27 cellular contexts compared by ENCODE assay signal in the genomic region with DNA sequence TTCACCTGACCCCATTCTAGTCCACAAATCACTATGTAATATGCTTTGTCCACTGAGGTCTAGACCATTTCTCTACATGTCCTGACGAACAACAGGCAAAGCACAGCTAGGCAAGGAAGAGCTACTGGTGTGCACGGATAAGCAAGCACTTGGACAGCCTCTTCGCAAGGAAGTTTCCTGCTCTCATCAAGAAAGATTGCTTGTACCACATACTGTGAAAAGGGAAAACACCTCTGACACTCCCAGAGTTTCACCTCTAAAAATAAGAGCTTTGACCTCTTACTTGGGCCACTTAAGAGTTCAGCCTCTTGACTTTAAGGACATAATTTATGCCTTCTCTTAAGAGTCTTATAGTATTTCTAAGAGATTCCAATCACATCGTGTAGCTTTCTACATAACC. TPM values are rescaled to one million over a fixed set of nuclear protein-coding genes. Genes with fewer than 3 reads are reported as not detected.
"Had no signal": no experiment of that assay in that cellular context is flagged by ENCODE, and none has a peak within 500 bp of the region (broad histone marks: within the 10 kb centered on the region; RNA-seq: fewer than 3 reads in every experiment).

No MANE protein-coding gene starts in this region.

- H2AFZ ChIP-seq: neural progenitor cell, parathyroid adenoma had no signal

- H3K27ac Mint-ChIP-seq: naive B cell; natural killer cell treated with Interleukin-12 subunit alpha and Interleukin-12 subunit beta and Interleukin-15 and Interleukin-18, amount 100 ng/mL, for 72 hours; neural progenitor cell; progenitor cell of endocrine pancreas; stimulated activated naive B cell treated with anti-CD40 and anti-IgM and Interleukin-4, amounts not matched to agents 10 μg/mL and 1 μg/mL and 100 μg/mL, for 72 hours had no signal

- H3K4me2 ChIP-seq: neural progenitor cell had no signal

- H3K9me3 Mint-ChIP-seq: naive B cell; natural killer cell treated with Interleukin-12 subunit alpha and Interleukin-12 subunit beta and Interleukin-15 and Interleukin-18, amount 100 ng/mL, for 72 hours; neural progenitor cell; stimulated activated naive B cell treated with anti-CD40 and anti-IgM and Interleukin-4, amounts not matched to agents 10 μg/mL and 1 μg/mL and 100 μg/mL, for 72 hours; stimulated activated naive CD8-positive, alpha-beta T cell treated with anti-CD3 and anti-CD28 coated beads, Interleukin-15, Interleukin-2, amounts not matched to agents 100 ng/mL and 50 ng/mL, for 24 hours had no signal

- H3K4me1 ChIP-seq: neural progenitor cell, parathyroid adenoma, right lobe of liver, tibial nerve, upper lobe of left lung, uterus had no signal

- H3K79me2 ChIP-seq: parathyroid adenoma had no signal

- H3K9me3 ChIP-seq: esophagus muscularis mucosa, mucosa of descending colon, right lobe of liver, thoracic aorta, tibial nerve, upper lobe of left lung, uterus had no signal

- H3K9ac ChIP-seq: neural progenitor cell, parathyroid adenoma had no signal

- H3K36me3 ChIP-seq: esophagus muscularis mucosa, neural progenitor cell, right lobe of liver, thoracic aorta, tibial nerve, upper lobe of left lung, uterus had no signal

- DNase-seq: dermis blood vessel endothelial cell; effector memory CD4-positive, alpha-beta T cell; foreskin melanocyte; mammary epithelial cell; mucosa of descending colon; naive B cell; right lobe of liver; small intestine; stimulated activated CD4-positive, alpha-beta T cell treated with anti-CD3 and anti-CD28 coated beads, Interleukin-15, amount 100 ng/mL, for 24 hours; stimulated activated CD4-positive, alpha-beta T cell treated with anti-CD3 and anti-CD28 coated beads, Interleukin-2, amount 100 ng/mL, for 48 hours; stimulated activated naive B cell treated with anti-CD40 and anti-IgM and Interleukin-4, amounts not matched to agents 10 μg/mL and 1 μg/mL and 100 μg/mL, for 72 hours; uterus had no signal

- H3K4me3 ChIP-seq: coronary artery, esophagus muscularis mucosa, mucosa of descending colon, neural progenitor cell, right lobe of liver, thoracic aorta, tibial nerve, upper lobe of left lung, uterus had no signal

- H3K4me1 Mint-ChIP-seq: naive B cell, neural progenitor cell had no signal

- H3K27me3 ChIP-seq: esophagus muscularis mucosa, neural progenitor cell, right lobe of liver, tibial nerve, upper lobe of left lung, uterus had no signal

- H3K36me3 Mint-ChIP-seq: neural progenitor cell had no signal

- H3K4me3 Mint-ChIP-seq: naive B cell; natural killer cell treated with Interleukin-12 subunit alpha and Interleukin-12 subunit beta and Interleukin-15 and Interleukin-18, amount 100 ng/mL, for 72 hours; neural progenitor cell; stimulated activated naive B cell treated with anti-CD40 and anti-IgM and Interleukin-4, amounts not matched to agents 10 μg/mL and 1 μg/mL and 100 μg/mL, for 72 hours; stimulated activated naive CD8-positive, alpha-beta T cell treated with anti-CD3 and anti-CD28 coated beads, Interleukin-15, Interleukin-2, amounts not matched to agents 100 ng/mL and 50 ng/mL, for 24 hours had no signal

- FAIRE-seq: endothelial cell of umbilical vein, keratinocyte, small intestine had no signal

- ATAC-seq: mucosa of descending colon; natural killer cell treated with Interleukin-12 subunit alpha and Interleukin-12 subunit beta and Interleukin-15 and Interleukin-18, amount 100 ng/mL, for 72 hours; right lobe of liver; stimulated activated naive B cell treated with anti-CD40 and anti-IgM and Interleukin-4, amounts not matched to agents 10 μg/mL and 1 μg/mL and 100 μg/mL, for 72 hours had no signal

- H3K27me3 Mint-ChIP-seq: naive B cell; stimulated activated naive B cell treated with anti-CD40 and anti-IgM and Interleukin-4, amounts not matched to agents 10 μg/mL and 1 μg/mL and 100 μg/mL, for 72 hours; stimulated activated naive CD8-positive, alpha-beta T cell treated with anti-CD3 and anti-CD28 coated beads, Interleukin-15, Interleukin-2, amounts not matched to agents 100 ng/mL and 50 ng/mL, for 24 hours had no signal

- H3K27ac ChIP-seq: coronary artery, esophagus muscularis mucosa, neural progenitor cell, parathyroid adenoma, right lobe of liver, thoracic aorta, tibial nerve, upper lobe of left lung, uterus had no signal

RNA-seq across cellular contexts. Expression of gene LPAR3, which starts 36.0 kb away (rescaled TPM):
- total RNA-seq: endothelial cell of umbilical vein, mesenteric fat pad, osteoblast had no signal
- polyA plus RNA-seq: endothelial cell of umbilical vein, liver had no signal
